Comparison of ENCODE assay signal across 1 cellular context in the genomic region with DNA sequence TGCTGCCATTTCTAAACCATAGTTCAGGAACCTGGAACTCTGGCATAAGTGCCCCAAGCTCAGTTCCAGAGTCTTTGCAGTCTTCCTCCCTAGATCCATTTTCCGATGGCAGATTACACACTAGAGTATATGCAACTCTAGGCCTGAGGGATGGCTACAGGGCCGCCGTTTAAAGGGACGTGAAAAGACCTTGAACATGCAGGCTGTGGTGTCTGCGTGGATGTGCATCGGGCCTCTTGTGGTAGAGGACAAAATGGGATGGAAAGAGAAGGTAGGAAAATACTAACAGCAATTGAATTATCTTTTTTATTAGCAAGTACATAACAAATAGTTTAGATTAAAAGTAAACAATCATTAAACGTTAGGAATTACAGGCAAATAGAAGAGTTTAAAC.
TF ChIP-seq lines count a peak whose summit lies in the region.

No MANE protein-coding gene starts in this region.

TF ChIP-seq in GM23338, 12 proteins besides CTCF, POLR2A, EP300 and RAD21 (continued from another document):
- TF ChIP-seq CREB1 (CRISPR knock-in tag; IDR thresholded peaks at IDR 0.05; ENCODE audit: low read depth) = no peak
- no peak for TF ChIP-seq JUNB (IDR thresholded peaks at IDR 0.05; ENCODE audit: unreplicated experiment)
